20 cellular contexts compared by ENCODE assay signal in genomic region chr1:22261580-22261979, GRCh38.
A peak's percentile ranks its signal among the peaks of the same experiment; 100 is the strongest.
DNase-seq lines count a peak whose midpoint lies in the region; ATAC-seq, FAIRE-seq and TF ChIP-seq lines count a peak whose summit lies in the region.
"Had no signal": no experiment of that assay in that cellular context is flagged by ENCODE, and none has a peak within 500 bp of the region (broad histone marks: within the 10 kb centered on the region; RNA-seq: fewer than 3 reads in every experiment).

No MANE protein-coding gene starts in this region.

- H3K9ac ChIP-seq in HepG2 (ENCODE audit: insufficient read depth, low read depth, low read length): no peak overlapping the region
- no peak overlapping the region for H3K9ac ChIP-seq in mesenchymal stem cell (ENCODE audit: low read length)

- no peak overlapping the region for H4K91ac ChIP-seq in mesenchymal stem cell (ENCODE audit: low read length)

- H3K18ac ChIP-seq in mesenchymal stem cell (ENCODE audit: low read depth in 1 of 2, low read length in 2 of 2): peak overlapping the region in 1 of 2 experiments; percentile 70

- no peaks in the 10 kb centered on the region for H3K36me3 ChIP-seq in HepG2 (replicated peaks in 1 of 2; ENCODE audit: control insufficient read depth in 1 of 2, insufficient read depth in 2 of 2, low read length in 2 of 2)
- no peaks in the 10 kb centered on the region for H3K36me3 ChIP-seq in right lobe of liver
- H3K36me3 ChIP-seq in mesenchymal stem cell (ENCODE audit: control insufficient read depth in 1 of 2, insufficient read depth in 2 of 2, low read depth in 1 of 2, low read length in 2 of 2): no peaks in the 10 kb centered on the region
- H3K36me3 ChIP-seq in small intestine (ENCODE audit: control insufficient read depth in 2 of 2, insufficient read depth in 2 of 2, low read length in 2 of 2): no peaks in the 10 kb centered on the region

- POLR2A ChIA-PET in HepG2 (lab: Yijun Ruan, JAX): no interaction called here

- TF ChIP-seq RAD21 in HepG2 (CRISPR knock-in tag; IDR thresholded peaks at IDR 0.05): no peak

- no peak for FAIRE-seq in HepG2 (lab: Jason Lieb, UNC)
- no peak for FAIRE-seq in small intestine (lab: Jason Lieb, UNC)
- FAIRE-seq: A204.1, GM12892, GM18507 had no signal

- no peak for ATAC-seq in HepG2
- ATAC-seq in right lobe of liver: no peak

- WGBS in HepG2 (ENCODE audit: low lambda C conversion rate): 35% methylated on average over 7 of the region's 7 CpGs
- WGBS in right lobe of liver (ENCODE audit: insufficient coverage, low coverage, low lambda C conversion rate, missing lambda C conversion rate): 75% methylated on average over 4 of the region's 7 CpGs
- over 99% methylated on average over 7 of the region's 7 CpGs for WGBS in mesenchymal stem cell
- WGBS in small intestine, 3 donors: 46 to 59% (median 49%) methylated on average over 6 to 7 of the region's 7 CpGs

- no peak overlapping the region for H2BK120ac ChIP-seq in mesenchymal stem cell (ENCODE audit: low read depth, low read length)

- H3K4me2 ChIP-seq in HepG2 (ENCODE audit: low read depth, low read length): no peak overlapping the region
- H3K4me2 ChIP-seq in mesenchymal stem cell (ENCODE audit: low read length, poor library complexity, severe bottlenecking): no peak overlapping the region

- TF ChIP-seq POLR2A in HepG2 (IDR thresholded peaks at IDR 0.05; ENCODE audit: insufficient read depth in 1 of 2, low read depth in 2 of 2, low read length in 2 of 2): no peak
- TF ChIP-seq POLR2A in right lobe of liver (IDR thresholded peaks at IDR 0.05): no peak

- peak overlapping the region; percentile 31 for H2BK15ac ChIP-seq in mesenchymal stem cell (ENCODE audit: low read depth, poor library complexity, severe bottlenecking)

- in situ Hi-C loops in HepG2 (cut with HindIII; ENCODE audit: extremely low pct_ligation_motif_present, low pct_unique_long_range_greater_than_20kb): no loop called here
- in situ Hi-C loops in ACHN (cut with HindIII; ENCODE audit: low pct_ligation_motif_present, low pct_unique_long_range_greater_than_20kb, low sequenced_read_pairs): no loop called here

- CTCF ChIA-PET in HepG2 (lab: Yijun Ruan, JAX; ENCODE audit: low intra/inter-chr PET ratio, low total read pairs): no interaction called here

- no peak overlapping the region for H3K14ac ChIP-seq in mesenchymal stem cell (ENCODE audit: low read length in 2 of 2)

- TF ChIP-seq CTCF in HepG2 (CRISPR knock-in tag; IDR thresholded peaks at IDR 0.05): no peak
- TF ChIP-seq CTCF in right lobe of liver (IDR thresholded peaks at IDR 0.05): no peak
- no peak for TF ChIP-seq CTCF in VCaP (conservative IDR thresholded peaks at IDR 0.05)
- no peak for TF ChIP-seq CTCF in GM20000 (IDR thresholded peaks at IDR 0.05; ENCODE audit: extremely low read depth, missing control alignments)

- no peaks in the 10 kb centered on the region for H3K9me3 ChIP-seq in HepG2 (ENCODE audit: low read length)
- no peaks in the 10 kb centered on the region for H3K9me3 ChIP-seq in right lobe of liver
- H3K9me3 ChIP-seq in mesenchymal stem cell (ENCODE audit: control insufficient read depth, low read length): no peaks in the 10 kb centered on the region
- H3K9me3 ChIP-seq in small intestine (ENCODE audit: control insufficient read depth, low read depth): no peaks in the 10 kb centered on the region
- H3K9me3 ChIP-seq: Caco-2 had no signal

- no peak overlapping the region for H4K8ac ChIP-seq in mesenchymal stem cell (ENCODE audit: low read length)

- H2BK12ac ChIP-seq in mesenchymal stem cell (ENCODE audit: low read length in 2 of 2): peak overlapping the region; percentile 50 to 61

- no peaks in the 10 kb centered on the region for H3K79me1 ChIP-seq in mesenchymal stem cell (replicated peaks; ENCODE audit: low read length, poor library complexity, severe bottlenecking)

- H3K27ac ChIP-seq in HepG2 (ENCODE audit: extremely low read length, insufficient read depth, low read length): no peak overlapping the region
- H3K27ac ChIP-seq in right lobe of liver: no peak overlapping the region
- H3K27ac ChIP-seq in VCaP: peak overlapping the region; percentile 88; the same call in 1 of the 2 replicates
- H3K27ac ChIP-seq in mesenchymal stem cell (ENCODE audit: low read length, poor library complexity, severe bottlenecking): no peak overlapping the region
- H3K27ac ChIP-seq in small intestine (ENCODE audit: low read depth in 1 of 2, low read length in 1 of 2): no peak overlapping the region
- H3K27ac ChIP-seq: C4-2B had no signal

- intact Hi-C loops in HepG2 (cut with micrococcal nuclease; ENCODE audit: unreplicated experiment): no loop called here
- intact Hi-C loops in right lobe of liver (cut with DNase I): loop anchor here in 1 of 2 donors (10.0 kb wide), 2 partner anchors 127 to 143 kb away; no protein-coding TSS in a partner anchor

- no peak overlapping the region for H3K23ac ChIP-seq in mesenchymal stem cell (ENCODE audit: low read length in 2 of 2)

- BruUV-seq in HepG2 (replicated peaks; lab: Mats Ljungman, UMichigan): no TSS peak

- no peak overlapping the region for H2AK5ac ChIP-seq in mesenchymal stem cell (ENCODE audit: low read length, severe bottlenecking)

- no peak overlapping the region for H2BK5ac ChIP-seq in mesenchymal stem cell (ENCODE audit: low read depth, low read length, poor library complexity, severe bottlenecking)

- peaks cover 3 to 66% of the 10 kb centered on the region in 2 experiments; a peak in 4 of 5 replicates for H3K27me3 ChIP-seq in HepG2 (ENCODE audit: control insufficient read depth in 1 of 2, insufficient read depth in 2 of 2, low read length in 2 of 2)
- H3K27me3 ChIP-seq in right lobe of liver: peaks cover 0 to 25% of the 10 kb centered on the region in 2 donors
- H3K27me3 ChIP-seq in mesenchymal stem cell (ENCODE audit: control insufficient read depth in 1 of 2, insufficient read depth in 1 of 2, low read length in 2 of 2): peaks cover 43 to 74% of the 10 kb centered on the region in 2 experiments
- no peaks in the 10 kb centered on the region for H3K27me3 ChIP-seq in small intestine (ENCODE audit: control insufficient read depth in 2 of 2, insufficient read depth in 2 of 2, low read length in 2 of 2)

- H3K4ac ChIP-seq in mesenchymal stem cell (ENCODE audit: low read depth in 1 of 2, low read length in 2 of 2): peak overlapping the region; percentile 11 to 35

- H3K4me3 ChIP-seq in HepG2 (replicated peaks in 1 of 3; ENCODE audit: insufficient read depth in 1 of 3, low read depth in 2 of 3, low read length in 3 of 3) (no peak overlapping the region), right lobe of liver (no peak overlapping the region), mesenchymal stem cell (ENCODE audit: insufficient read depth in 1 of 2, low read depth in 1 of 2, low read length in 2 of 2) (no peak overlapping the region), small intestine (ENCODE audit: low read depth in 1 of 2, low read length in 2 of 2) (no peak overlapping the region)

- no peak for DNase-seq in HepG2 (ENCODE audit: low spot score)
- DNase-seq in right lobe of liver: no peak
- DNase-seq in mesenchymal stem cell: no peak
- DNase-seq in small intestine: peak; percentile 40
- DNase-seq in GM20000 (ENCODE audit: low spot score): no peak
- DNase-seq in ACHN: no peak
- no peak for DNase-seq in SIG-M5 treated with dmso at 0.1 percent for 504 hours (lab: John Stamatoyannopoulos, UW; ENCODE audit: unreplicated experiment)
- DNase-seq: AML-193; Caco-2; CD4-positive, alpha-beta T cell; DMS153; DMS79; GDM1; GOT3; H9 had no signal

- H3K4me1 ChIP-seq in HepG2 (ENCODE audit: insufficient read depth, low read length) (peaks cover 11% of the 10 kb centered on the region), right lobe of liver (peaks cover 0 to 25% (median 10%) of the 10 kb centered on the region in 4 donors), mesenchymal stem cell (ENCODE audit: control insufficient read depth, insufficient read depth, low read depth, low read length) (peaks cover 21% of the 10 kb centered on the region), small intestine (ENCODE audit: control insufficient read depth in 2 of 2, insufficient read depth in 1 of 2, low read depth in 1 of 2, low read length in 1 of 2) (no peaks in the 10 kb centered on the region)

- peaks cover 3% of the 10 kb centered on the region; the same call in 1 of the 2 replicates for H4K20me1 ChIP-seq in HepG2 (ENCODE audit: insufficient read depth, low read length)

- H2AFZ ChIP-seq in HepG2 (ENCODE audit: low read length) (no peak overlapping the region), mesenchymal stem cell (ENCODE audit: low read depth, low read length) (no peak overlapping the region)

- no peak for TF ChIP-seq EP300 in HepG2 (IDR thresholded peaks at IDR 0.05; ENCODE audit: low read depth in 2 of 2, low read length in 2 of 2)
- TF ChIP-seq EP300 in HepG2 (CRISPR knock-in tag; IDR thresholded peaks at IDR 0.05; ENCODE audit: borderline replicate concordance): no peak

- no peaks in the 10 kb centered on the region for H3K79me2 ChIP-seq in HepG2 (ENCODE audit: insufficient read depth, low read length)

TF ChIP-seq in HepG2, 621 proteins besides CTCF, POLR2A, EP300 and RAD21:
- TF ChIP-seq ZNF768 (CRISPR knock-in tag; IDR thresholded peaks at IDR 0.05) (peak; percentile 90), ZNF101 (CRISPR knock-in tag; IDR thresholded peaks at IDR 0.05; ENCODE audit: borderline replicate concordance, low read depth) (no peak)
